Comparison of ENCODE assay signal across 1 cellular context in genomic region chrX:104165894-104166734, GRCh38.
A peak's percentile ranks its signal among the peaks of the same experiment; 100 is the strongest.
TF ChIP-seq lines count a peak whose summit lies in the region.

FAM199X (plus strand) TSS chrX:104166453; CDS start chrX:104166786, 333 bp downstream.

TF ChIP-seq in K562, 482 proteins besides CTCF, POLR2A, EP300 and RAD21 (continued from another document and continues in another):
- TF ChIP-seq ZBTB40 (IDR thresholded peaks at IDR 0.05) (no peak), ZBTB40 (CRISPR knock-in tag; IDR thresholded peaks at IDR 0.05) (no peak), STAT6 (CRISPR knock-in tag; IDR thresholded peaks at IDR 0.05) (no peak), SAFB (IDR thresholded peaks at IDR 0.05; ENCODE audit: borderline replicate concordance, low read depth, low read length) (no peak), NUFIP1 (IDR thresholded peaks at IDR 0.05; ENCODE audit: partially characterized antibody) (no peak), NFRKB (IDR thresholded peaks at IDR 0.05; ENCODE audit: low read depth) (peak; percentile 30; the same call in 1 of the 2 replicates), ZC3H8 (IDR thresholded peaks at IDR 0.05) (no peak), NR2C2 (CRISPR knock-in tag; IDR thresholded peaks at IDR 0.05) (peak; percentile 32; the same call in 1 of the 2 replicates), NR2C2 (tag; IDR thresholded peaks at IDR 0.05) (peak; percentile 55), MEF2A (IDR thresholded peaks at IDR 0.05; ENCODE audit: control insufficient read depth, low read depth, low read length) (no peak), FOXJ2 (tag; IDR thresholded peaks at IDR 0.05) (no peak), DEAF1 (CRISPR knock-in tag; IDR thresholded peaks at IDR 0.05) (no peak), PTTG1 (tag; IDR thresholded peaks at IDR 0.05; ENCODE audit: low read depth) (no peak), RBM15 (IDR thresholded peaks at IDR 0.05; ENCODE audit: insufficient read depth, low read length) (no peak), TCFL5 (CRISPR knock-in tag; conservative IDR thresholded peaks at IDR 0.05) (no peak), NFYB (IDR thresholded peaks at IDR 0.05; ENCODE audit: extremely low read depth, insufficient read length) (no peak), JUNB (CRISPR knock-in tag; conservative IDR thresholded peaks at IDR 0.05) (no peak), MCM2 (IDR thresholded peaks at IDR 0.05; ENCODE audit: low read depth) (no peak), ZNF644 (tag; IDR thresholded peaks at IDR 0.05; ENCODE audit: low read depth) (no peak), SPI1 (IDR thresholded peaks at IDR 0.05; ENCODE audit: borderline replicate concordance, low read depth, low read length) (0 out of 2 replicates have a peak, but pooled peaks have one; percentile 2), ZBTB1 (CRISPR knock-in tag; IDR thresholded peaks at IDR 0.05; ENCODE audit: borderline replicate concordance, low read depth) (peak; percentile 9; the same call in 1 of the 2 replicates), AFF4 (CRISPR knock-in tag; IDR thresholded peaks at IDR 0.05) (no peak), SMARCC2 (IDR thresholded peaks at IDR 0.05; ENCODE audit: low read depth) (no peak), ZNF431 (CRISPR knock-in tag; IDR thresholded peaks at IDR 0.05) (no peak), POLR3G (IDR thresholded peaks at IDR 0.05; ENCODE audit: extremely low read depth, insufficient read length, insufficient replicate concordance) (no peak), ZNF586 (CRISPR knock-in tag; conservative IDR thresholded peaks at IDR 0.05) (no peak), CBFB (CRISPR knock-in tag; IDR thresholded peaks at IDR 0.05) (no peak), GTF2F1 (IDR thresholded peaks at IDR 0.05; ENCODE audit: low read depth, low read length) (no peak), RBM39 (optimal IDR thresholded peaks at IDR 0.05; ENCODE audit: low read depth, low read length) (no peak), CTCFL (IDR thresholded peaks at IDR 0.05; ENCODE audit: borderline replicate concordance, insufficient read depth, low read depth, low read length, poor library complexity, severe bottlenecking) (peak; percentile 92), SMAD4 (CRISPR knock-in tag; conservative IDR thresholded peaks at IDR 0.05) (peak; percentile 92), ZNF134 (CRISPR knock-in tag; conservative IDR thresholded peaks at IDR 0.05) (no peak), ZNF583 (CRISPR knock-in tag; IDR thresholded peaks at IDR 0.05) (no peak), ZNF121 (CRISPR knock-in tag; conservative IDR thresholded peaks at IDR 0.05) (no peak), PREB (CRISPR knock-in tag; IDR thresholded peaks at IDR 0.05) (no peak), NR2C1 (IDR thresholded peaks at IDR 0.05) (no peak), NR2C1 (tag; IDR thresholded peaks at IDR 0.05) (no peak), TBL1XR1 (IDR thresholded peaks at IDR 0.05; ENCODE audit: low read length in 2 of 2) (0 out of 4 replicates have a peak, but pooled peaks of 1 of the 2 experiments have one; percentile 27)
